8 cellular contexts compared by ENCODE assay signal in the genomic region with DNA sequence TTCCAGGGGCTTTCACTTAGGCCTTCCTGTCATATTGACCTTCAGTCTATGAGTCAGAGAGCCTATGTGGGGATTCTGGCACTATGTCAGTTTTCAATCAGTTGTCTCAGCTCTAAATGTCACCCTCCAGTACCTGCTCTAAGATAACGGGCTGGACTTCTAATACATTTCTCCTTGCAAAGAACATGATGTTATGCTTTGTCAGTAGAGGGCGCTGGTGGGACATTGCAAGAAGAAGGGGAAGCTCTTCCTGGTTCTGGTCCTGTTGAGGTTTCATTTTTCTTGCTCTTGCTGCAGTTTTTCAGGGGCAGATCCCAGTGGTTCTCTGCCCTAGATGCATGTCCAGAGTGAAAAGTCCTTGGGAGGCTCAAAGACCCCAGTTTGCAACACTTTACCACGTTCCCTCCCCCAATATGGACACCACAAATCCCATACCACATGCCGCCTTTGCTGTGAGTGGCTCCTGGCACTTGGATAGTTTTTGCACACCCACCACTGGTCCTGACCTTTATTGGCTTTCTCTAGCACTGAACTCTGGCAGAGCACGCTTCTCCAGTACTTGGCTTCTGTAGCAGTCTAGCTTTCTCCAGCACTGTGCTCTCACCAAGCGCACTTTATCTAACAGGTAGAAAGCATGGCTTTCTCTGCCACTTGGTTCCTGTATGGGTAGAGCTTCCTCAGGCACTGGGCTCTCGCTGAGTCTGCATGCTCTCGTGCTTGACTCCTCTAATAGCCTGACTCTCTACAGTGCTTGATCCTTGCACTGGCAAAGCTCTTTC. TPM values are rescaled to one million over a fixed set of nuclear protein-coding genes. Genes with fewer than 3 reads are reported as not detected.
DNase-seq lines count a peak whose midpoint lies in the region; ATAC-seq and TF ChIP-seq lines count a peak whose summit lies in the region.

No MANE protein-coding gene starts in this region.

- intact Hi-C loops in adrenal gland (cut with DNase I): loop anchor here in 1 of 2 donors (5.0 kb wide), 1 partner anchor 67 kb away; no protein-coding TSS in a partner anchor
- intact Hi-C loops in left ventricle myocardium inferior (cut with micrococcal nuclease): loop anchor here (10.0 kb wide), 1 partner anchor 60 kb away; no protein-coding TSS in a partner anchor
- intact Hi-C loops in aorta (cut with DNase I): loop anchor here (1.0 to 5.0 kb wide), 4 partner anchors 57 to 76 kb away; no protein-coding TSS in a partner anchor

- no peak for TF ChIP-seq POLR2A in adrenal gland (IDR thresholded peaks at IDR 0.05)

- DNase-seq in AG20443 (ENCODE audit: low spot score) (peak; percentile 90), NCI-H1417 treated with DMSO at 0.1 percent for 48 hours (lab: John Stamatoyannopoulos, UW) (peak; percentile 10), T follicular helper cell (ENCODE audit: low read depth) (peak; percentile 79), adrenal gland (peak; percentile 68 to 89 (median 85)), left ventricle myocardium inferior (no peak), retina (peak; percentile 65), aorta (peak in 1 of 2 donors; percentile 76)

- no peak overlapping the region for H3K4me3 ChIP-seq in adrenal gland
- H3K4me3 ChIP-seq in left ventricle myocardium inferior: peak overlapping the region; percentile 48
- no peak overlapping the region for H3K4me3 ChIP-seq in aorta (ENCODE audit: low read length in 2 of 2)

- H3K9me3 ChIP-seq in adrenal gland (replicated peaks in 1 of 3) (no peaks in the 10 kb centered on the region), left ventricle myocardium inferior (replicated peaks) (no peaks in the 10 kb centered on the region), aorta (ENCODE audit: control insufficient read depth, low read length) (no peaks in the 10 kb centered on the region)

- TF ChIP-seq CTCF in adrenal gland (IDR thresholded peaks at IDR 0.05) (peak; percentile 82 to 96 (median 90)), left ventricle myocardium inferior (IDR thresholded peaks at IDR 0.05; ENCODE audit: borderline replicate concordance) (peak; percentile 89)

- no peaks in the 10 kb centered on the region for H3K36me3 ChIP-seq in adrenal gland (replicated peaks in 1 of 2)
- H3K36me3 ChIP-seq in left ventricle myocardium inferior: no peaks in the 10 kb centered on the region
- no peaks in the 10 kb centered on the region for H3K36me3 ChIP-seq in aorta (ENCODE audit: control insufficient read depth in 1 of 2, insufficient read depth in 2 of 2, low read length in 1 of 2)

- WGBS in adrenal gland, 4 donors: 38 to 50% (median 38%) methylated on average over 8 of the region's 8 CpGs
- WGBS in aorta, 2 donors: 3 to 6% methylated on average over 8 of the region's 8 CpGs

- ATAC-seq in GM21447 (IDR thresholded peaks at IDR 0.05; ENCODE audit: unreplicated experiment) (peak; percentile 74), aorta (ENCODE audit: low FRiP score) (peak; percentile 91)

- H3K4me1 ChIP-seq in adrenal gland (replicated peaks in 1 of 2) (peaks cover 5 to 12% of the 10 kb centered on the region in 2 donors), left ventricle myocardium inferior (peaks cover 27% of the 10 kb centered on the region), aorta (ENCODE audit: control insufficient read depth in 1 of 2, insufficient read depth in 2 of 2, low read length in 2 of 2) (peaks cover 0 to 2% of the 10 kb centered on the region in 2 donors)

- H3K27me3 ChIP-seq in adrenal gland (no peaks in the 10 kb centered on the region), left ventricle myocardium inferior (ENCODE audit: low read depth) (no peaks in the 10 kb centered on the region), aorta (ENCODE audit: control insufficient read depth in 1 of 2, insufficient read depth in 2 of 2, low read length in 1 of 2) (no peaks in the 10 kb centered on the region)

- peak overlapping the region in 2 of 5 donors; percentile 11 to 56 for H3K27ac ChIP-seq in adrenal gland
- peak overlapping the region; percentile 78 for H3K27ac ChIP-seq in left ventricle myocardium inferior (replicated peaks)
- H3K27ac ChIP-seq in aorta (ENCODE audit: low read depth in 1 of 2, low read length in 2 of 2): peak overlapping the region in 1 of 2 donors; percentile 66

RNA-seq across cellular contexts. Expression of a gene that starts 49.0 kb away (rescaled TPM):
- 10 to 100 TPM; 18.0 to 45.3 (median 30.2) TPM for total RNA-seq in adrenal gland
- 10 to 100 TPM in 2 of 3 donors, 1 to 10 TPM in 1; 7.7 to 88.3 (median 50.1) TPM for polyA plus RNA-seq in adrenal gland
- total RNA-seq in left ventricle myocardium inferior: 25.2 TPM
- 10 to 100 TPM; 30.2 to 33.9 TPM for total RNA-seq in aorta
- 10 to 100 TPM; 54.8 to 60.7 TPM for polyA plus RNA-seq in aorta

RNA-seq across cellular contexts. Expression of a gene that starts 51.6 kb away (rescaled TPM):
- 10 to 100 TPM in 4 of 8 donors, 1 to 10 TPM in 4; 3.4 to 13.9 (median 9.1) TPM for total RNA-seq in adrenal gland
- polyA plus RNA-seq in adrenal gland: 1 to 10 TPM; 4.0 to 7.0 (median 4.7) TPM
- total RNA-seq in left ventricle myocardium inferior: 9.6 TPM
- total RNA-seq in aorta: 1 to 10 TPM; 6.2 to 7.2 TPM
- polyA plus RNA-seq in aorta: 1 to 10 TPM; 6.4 to 7.9 TPM

RNA-seq across cellular contexts. Expression of a gene that starts 57.9 kb away (rescaled TPM):
- 10 to 100 TPM; 19.5 to 27.0 (median 24.3) TPM for total RNA-seq in adrenal gland
- polyA plus RNA-seq in adrenal gland: 10 to 100 TPM in 2 of 3 donors, 1 to 10 TPM in 1; 7.9 to 14.7 (median 13.6) TPM
- total RNA-seq in left ventricle myocardium inferior: 21.1 TPM
- 10 to 100 TPM; 11.8 to 13.4 TPM for total RNA-seq in aorta
- polyA plus RNA-seq in aorta: 1 to 10 TPM; 2.1 to 6.7 TPM
